11 cellular contexts compared by ENCODE assay signal in the genomic region with DNA sequence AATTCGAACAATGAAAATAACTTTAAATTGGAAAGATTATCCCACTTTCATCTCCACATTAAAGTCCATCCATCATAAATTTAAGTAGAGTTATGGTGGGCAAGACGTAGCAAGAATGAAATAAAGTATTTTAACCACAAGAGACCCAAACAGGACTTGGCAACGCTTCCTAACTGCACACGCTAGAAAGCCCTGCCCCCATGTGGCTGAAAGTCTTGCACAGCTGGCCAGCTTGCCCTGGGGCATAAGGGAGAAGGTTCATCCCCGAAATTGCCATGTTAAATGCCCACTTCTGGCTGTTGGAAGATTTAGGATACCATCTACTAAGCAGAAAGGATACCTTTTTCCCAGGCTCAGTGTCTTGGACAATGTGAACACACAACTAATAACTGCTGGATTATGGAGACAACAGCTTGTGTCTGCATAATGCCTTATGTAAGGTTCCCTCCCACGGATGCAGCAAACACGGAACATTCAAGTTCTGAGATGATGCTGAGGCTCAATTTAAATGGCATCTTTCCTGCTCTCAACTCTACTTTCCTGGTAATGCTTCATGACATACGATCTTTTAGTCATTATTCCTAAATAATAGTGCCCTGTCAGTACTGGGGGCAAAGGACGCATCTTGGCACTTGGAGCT.
DNase-seq lines count a peak whose midpoint lies in the region; ATAC-seq, FAIRE-seq and TF ChIP-seq lines count a peak whose summit lies in the region.
"Had no signal": no experiment of that assay in that cellular context is flagged by ENCODE, and none has a peak within 500 bp of the region (broad histone marks: within the 10 kb centered on the region; RNA-seq: fewer than 3 reads in every experiment).

No MANE protein-coding gene starts in this region.

- DNase-seq in GM23338 (ENCODE audit: low spot score) (peak; percentile 54), PC-9 (no peak), epithelial cell of esophagus (ENCODE audit: low read depth) (peak; percentile 48), small intestine (peak; percentile 16)
- DNase-seq in activated CD4-positive, alpha-beta memory T cell treated with anti-CD3 and anti-CD28 coated beads for 36 hours, result no peak
- DNase-seq: activated CD8-positive, alpha-beta T cell treated with anti-CD3 and anti-CD28 coated beads, Interleukin-2, amount 10 ng/mL, durations not matched to agents 7 days and 5 days; stimulated activated CD4-positive, alpha-beta T cell treated with anti-CD3 and anti-CD28 coated beads, Interleukin-2, amount 100 ng/mL, for 48 hours had no signal

- H3K9me3 ChIP-seq in PC-9 (ENCODE audit: insufficient read depth, low read depth) (0 out of 2 replicates have a peak, but pooled peaks cover 6% of the 10 kb centered on the region), small intestine (ENCODE audit: control insufficient read depth, low read depth) (no peaks in the 10 kb centered on the region)

- ATAC-seq in GM23338 (peak; percentile 35; the same call in 2 of the 3 replicates), GM21737 (IDR thresholded peaks at IDR 0.05; ENCODE audit: unreplicated experiment) (no peak), GM19455 (IDR thresholded peaks at IDR 0.05; ENCODE audit: unreplicated experiment) (no peak)
- ATAC-seq: activated CD8-positive, alpha-beta T cell treated with anti-CD3 and anti-CD28 coated beads, Interleukin-2, amount 10 ng/mL, durations not matched to agents 7 days and 5 days had no signal

- CTCF ChIA-PET in PC-9 (lab: Charles Lee), result no interaction called here
- CTCF ChIA-PET in activated CD4-positive, alpha-beta memory T cell treated with anti-CD3 and anti-CD28 coated beads for 36 hours (lab: Charles Lee), result interaction anchor here (0.8 kb wide), 1 partner anchor 22 kb away, joined by 3 read pairs; no protein-coding TSS in a partner anchor

- H3K79me2 ChIP-seq in GM23338 (replicated peaks; ENCODE audit: insufficient read depth) (no peaks in the 10 kb centered on the region), PC-9 (ENCODE audit: low read depth) (no peaks in the 10 kb centered on the region)

- POLR2A ChIA-PET in PC-9 (lab: Charles Lee; ENCODE audit: unreplicated experiment), result interaction anchor here (1.0 kb wide), 1 partner anchor 13 kb away, joined by 9 read pairs; no protein-coding TSS in a partner anchor
- POLR2A ChIA-PET in activated CD4-positive, alpha-beta memory T cell treated with anti-CD3 and anti-CD28 coated beads for 36 hours (lab: Charles Lee), result no interaction called here

- H3K27ac Mint-ChIP-seq in GM23338, result no peak overlapping the region
- no peak overlapping the region for H3K27ac Mint-ChIP-seq in activated CD4-positive, alpha-beta memory T cell treated with anti-CD3 and anti-CD28 coated beads for 36 hours
- H3K27ac Mint-ChIP-seq: activated CD8-positive, alpha-beta T cell treated with anti-CD3 and anti-CD28 coated beads, Interleukin-2, amount 10 ng/mL, durations not matched to agents 7 days and 5 days; activated naive CD8-positive, alpha-beta T cell had no signal

- H3K27me3 ChIP-seq in GM23338 (ENCODE audit: insufficient read depth) (no peaks in the 10 kb centered on the region), PC-9 (ENCODE audit: insufficient read depth, low read depth) (no peaks in the 10 kb centered on the region), small intestine (ENCODE audit: control insufficient read depth in 2 of 2, insufficient read depth in 2 of 2, low read length in 2 of 2) (peaks cover 0 to 2% of the 10 kb centered on the region in 2 donors)

- H3K27ac ChIP-seq in GM23338 (ENCODE audit: low read depth), result no peak overlapping the region
- H3K27ac ChIP-seq in PC-9, result peak overlapping the region; percentile 79
- H3K27ac ChIP-seq in small intestine (ENCODE audit: low read depth in 1 of 2, low read length in 1 of 2), result no peak overlapping the region

- H3K9me2 ChIP-seq in GM23338 (ENCODE audit: insufficient read depth) (no peaks in the 10 kb centered on the region), PC-9 (ENCODE audit: insufficient read depth) (no peaks in the 10 kb centered on the region)

- H3K9me3 Mint-ChIP-seq in GM23338, result no peaks in the 10 kb centered on the region
- no peaks in the 10 kb centered on the region for H3K9me3 Mint-ChIP-seq in activated CD4-positive, alpha-beta memory T cell treated with anti-CD3 and anti-CD28 coated beads for 36 hours

- no TSS peak for BruUV-seq in PC-9 (replicated peaks; lab: Mats Ljungman, UMichigan)

- no peaks in the 10 kb centered on the region for H3K36me3 ChIP-seq in GM23338 (ENCODE audit: insufficient read depth)
- H3K36me3 ChIP-seq in PC-9 (ENCODE audit: low read depth), result no peaks in the 10 kb centered on the region
- H3K36me3 ChIP-seq in small intestine (ENCODE audit: control insufficient read depth in 2 of 2, insufficient read depth in 2 of 2, low read length in 2 of 2), result no peaks in the 10 kb centered on the region

- no peak overlapping the region for H3K4me3 Mint-ChIP-seq in GM23338
- H3K4me3 Mint-ChIP-seq in activated CD4-positive, alpha-beta memory T cell treated with anti-CD3 and anti-CD28 coated beads for 36 hours, result no peak overlapping the region
- H3K4me3 Mint-ChIP-seq: activated CD8-positive, alpha-beta T cell treated with anti-CD3 and anti-CD28 coated beads, Interleukin-2, amount 10 ng/mL, durations not matched to agents 7 days and 5 days; activated naive CD8-positive, alpha-beta T cell had no signal

- intact Hi-C loops in PC-9 (cut with micrococcal nuclease; ENCODE audit: unreplicated experiment), result no loop called here
- intact Hi-C loops in activated CD4-positive, alpha-beta memory T cell treated with anti-CD3 and anti-CD28 coated beads for 36 hours (cut with micrococcal nuclease), result no loop called here

- H3K36me3 Mint-ChIP-seq in GM23338 (ENCODE audit: low read depth), result no peaks in the 10 kb centered on the region
- H3K36me3 Mint-ChIP-seq in activated CD4-positive, alpha-beta memory T cell treated with anti-CD3 and anti-CD28 coated beads for 36 hours, result no peaks in the 10 kb centered on the region
- H3K36me3 Mint-ChIP-seq: activated naive CD8-positive, alpha-beta T cell had no signal

- 63 to 68% (median 65%) methylated on average over 9 of the region's 9 CpGs for WGBS in small intestine, 3 donors

- H3K27me3 Mint-ChIP-seq in GM23338 (ENCODE audit: insufficient read depth, low read depth, poor library complexity), result peaks cover 1% of the 10 kb centered on the region
- peaks cover 11% of the 10 kb centered on the region for H3K27me3 Mint-ChIP-seq in activated CD4-positive, alpha-beta memory T cell treated with anti-CD3 and anti-CD28 coated beads for 36 hours

- H3K4me1 Mint-ChIP-seq in GM23338, result peaks cover 13% of the 10 kb centered on the region; the same call in 2 of the 3 replicates
- no peaks in the 10 kb centered on the region for H3K4me1 Mint-ChIP-seq in activated CD4-positive, alpha-beta memory T cell treated with anti-CD3 and anti-CD28 coated beads for 36 hours (ENCODE audit: low read depth)

- TF ChIP-seq CTCF in GM23338 (conservative IDR thresholded peaks at IDR 0.05; ENCODE audit: low read depth in 2 of 2) (peak; percentile 47 to 69), PC-9 (conservative IDR thresholded peaks at IDR 0.05) (no peak), epithelial cell of esophagus (IDR thresholded peaks at IDR 0.05; ENCODE audit: insufficient read depth, low read depth, low read length, missing control alignments) (peak; percentile 21)

- H3K4me1 ChIP-seq in GM23338 (ENCODE audit: insufficient read depth), result no peaks in the 10 kb centered on the region
- H3K4me1 ChIP-seq in PC-9 (replicated peaks; ENCODE audit: insufficient read depth), result peaks cover 58% of the 10 kb centered on the region
- H3K4me1 ChIP-seq in small intestine (ENCODE audit: control insufficient read depth in 2 of 2, insufficient read depth in 1 of 2, low read depth in 1 of 2, low read length in 1 of 2), result no peaks in the 10 kb centered on the region

- H3K4me2 ChIP-seq in GM23338 (no peak overlapping the region), PC-9 (peak overlapping the region; percentile 58)

- H4K20me1 ChIP-seq in GM23338 (replicated peaks; ENCODE audit: insufficient read depth), result no peaks in the 10 kb centered on the region
- H4K20me1 ChIP-seq in PC-9 (ENCODE audit: insufficient read depth), result no peaks in the 10 kb centered on the region

- H3K4me3 ChIP-seq in GM23338, result no peak overlapping the region
- no peak overlapping the region for H3K4me3 ChIP-seq in PC-9
- H3K4me3 ChIP-seq in epithelial cell of esophagus (ENCODE audit: low read length), result no peak overlapping the region
- H3K4me3 ChIP-seq in small intestine (ENCODE audit: low read depth in 1 of 2, low read length in 2 of 2), result no peak overlapping the region

- no peak overlapping the region for H2AFZ ChIP-seq in GM23338
- peak overlapping the region; percentile 27; the same call in 1 of the 2 replicates for H2AFZ ChIP-seq in PC-9

- H3F3A ChIP-seq in GM23338 (replicated peaks; ENCODE audit: low read depth), result no peaks in the 10 kb centered on the region
- peaks cover 20% of the 10 kb centered on the region for H3F3A ChIP-seq in PC-9 (ENCODE audit: insufficient read depth, low read depth)

- FAIRE-seq in small intestine (lab: Jason Lieb, UNC), result no peak
- FAIRE-seq: GM18507 had no signal

TF ChIP-seq in GM23338, 12 proteins besides CTCF, POLR2A, EP300 and RAD21 (continues in another document):
- no peak for TF ChIP-seq EZH2phosphoT487 (IDR thresholded peaks at IDR 0.05; ENCODE audit: unreplicated experiment)
- TF ChIP-seq ZNF331 (CRISPR knock-in tag; IDR thresholded peaks at IDR 0.05; ENCODE audit: low read depth), result no peak
- TF ChIP-seq, protein P1, sequence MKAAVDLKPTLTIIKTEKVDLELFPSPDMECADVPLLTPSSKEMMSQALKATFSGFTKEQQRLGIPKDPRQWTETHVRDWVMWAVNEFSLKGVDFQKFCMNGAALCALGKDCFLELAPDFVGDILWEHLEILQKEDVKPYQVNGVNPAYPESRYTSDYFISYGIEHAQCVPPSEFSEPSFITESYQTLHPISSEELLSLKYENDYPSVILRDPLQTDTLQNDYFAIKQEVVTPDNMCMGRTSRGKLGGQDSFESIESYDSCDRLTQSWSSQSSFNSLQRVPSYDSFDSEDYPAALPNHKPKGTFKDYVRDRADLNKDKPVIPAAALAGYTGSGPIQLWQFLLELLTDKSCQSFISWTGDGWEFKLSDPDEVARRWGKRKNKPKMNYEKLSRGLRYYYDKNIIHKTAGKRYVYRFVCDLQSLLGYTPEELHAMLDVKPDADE (IDR thresholded peaks at IDR 0.05), result no peak

Comparison
In these comparisons a context has a peak if more than half of its experiments do, and no peak if none do; other contexts are left out.
1. DNase-seq: peak in GM23338 (single experiment), epithelial cell of esophagus (single experiment) and small intestine (single experiment); none in PC-9 (0 of 2) and activated CD4-positive, alpha-beta memory T cell treated with anti-CD3 and anti-CD28 coated beads for 36 hours (single experiment).